In the genomic region with DNA sequence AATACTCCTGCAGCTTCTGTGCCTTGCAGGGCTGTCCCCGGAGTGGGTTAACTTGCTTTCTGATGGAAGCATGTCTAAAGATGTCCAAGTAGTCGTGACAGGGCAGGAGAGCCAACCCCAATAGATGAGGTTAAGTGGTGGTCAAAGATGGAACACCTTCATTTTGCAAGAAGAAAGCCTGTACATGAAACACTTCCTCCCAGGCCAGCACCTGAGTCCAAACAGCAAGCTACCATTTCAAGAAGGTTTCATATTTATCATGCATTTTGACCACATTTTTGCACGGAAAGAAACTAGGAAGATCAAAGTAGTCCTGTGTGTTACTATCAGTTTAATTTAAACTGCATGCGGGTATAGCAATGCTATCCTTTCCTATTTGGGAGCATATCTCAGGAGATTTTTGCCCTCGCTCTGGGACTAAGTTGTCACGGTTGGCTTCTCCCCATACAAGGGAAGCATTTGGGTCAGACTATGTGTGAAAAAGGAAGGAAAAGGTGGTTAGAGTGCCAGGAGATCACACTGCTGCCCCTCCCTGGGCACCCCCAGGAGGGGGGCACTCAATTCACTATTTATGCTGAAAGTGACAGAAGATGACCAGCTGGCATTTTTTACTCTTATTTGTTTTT, we compare ENCODE assay signal across 8 cellular contexts.
DNase-seq lines count a peak whose midpoint lies in the region; ATAC-seq and TF ChIP-seq lines count a peak whose summit lies in the region.

No MANE protein-coding gene starts in this region.

- no peaks in the 10 kb centered on the region for H4K20me1 ChIP-seq in mammary epithelial cell (ENCODE audit: insufficient read depth, low read length)

- no peak for TF ChIP-seq CTCF in mammary epithelial cell (conservative IDR thresholded peaks at IDR 0.05 in 1 of 2, IDR thresholded peaks at IDR 0.05 in 1 of 2; ENCODE audit: extremely low read depth in 1 of 2, insufficient read depth in 1 of 2, low read depth in 1 of 2, low read length in 2 of 2)

- no peak overlapping the region for H3K27ac ChIP-seq in mammary epithelial cell (ENCODE audit: insufficient read depth, low read depth, low read length)

- H2AFZ ChIP-seq in mammary epithelial cell (ENCODE audit: low read depth, low read length): no peak overlapping the region

- peak; percentile 15 for ATAC-seq in HG03060 (IDR thresholded peaks at IDR 0.05; ENCODE audit: low read depth, unreplicated experiment)

- CTCF ChIA-PET in activated CD4-positive, alpha-beta T cell treated with anti-CD3 and anti-CD28 coated beads, Interleukin-2, amount 10 ng/mL, durations not matched to agents 7 days and 5 days (lab: Charles Lee): interaction anchor here (1.0 kb wide), 1 partner anchor 8 kb away, joined by 4 read pairs; no protein-coding TSS in a partner anchor
- CTCF ChIA-PET in mammary epithelial cell (lab: Charles Lee; ENCODE audit: low non-redundant PET): interaction anchor here (0.6 kb wide), 1 partner anchor 200 kb away, joined by 4 read pairs; no protein-coding TSS in a partner anchor

- H3K4me2 ChIP-seq in mammary epithelial cell (ENCODE audit: insufficient read depth, low read depth, low read length): no peak overlapping the region

- no peaks in the 10 kb centered on the region for H3K4me1 ChIP-seq in mammary epithelial cell (ENCODE audit: insufficient read depth, low read length)

- 34% methylated on average over 6 of the region's 6 CpGs for WGBS in mammary epithelial cell (ENCODE audit: low coverage, missing lambda C conversion rate)

- H3K4me3 ChIP-seq in mammary epithelial cell (replicated peaks in 1 of 3; ENCODE audit: insufficient read depth in 1 of 3, low read depth in 2 of 3, low read length in 3 of 3) (no peak overlapping the region), skeletal muscle cell (ENCODE audit: low read depth, low read length) (peak overlapping the region; percentile 23)

- no peaks in the 10 kb centered on the region for H3K36me3 ChIP-seq in mammary epithelial cell (ENCODE audit: insufficient read depth, low read length)

- peak overlapping the region; percentile 52 for H3K4me3 Mint-ChIP-seq in activated CD4-positive, alpha-beta T cell treated with anti-CD3 and anti-CD28 coated beads, Interleukin-2, amount 10 ng/mL, durations not matched to agents 7 days and 5 days

- H3K27me3 ChIP-seq in mammary epithelial cell (ENCODE audit: insufficient read depth, low read length): peaks cover 2% of the 10 kb centered on the region

- H3K36me3 Mint-ChIP-seq in activated CD4-positive, alpha-beta T cell treated with anti-CD3 and anti-CD28 coated beads, Interleukin-2, amount 10 ng/mL, durations not matched to agents 7 days and 5 days (ENCODE audit: low read depth): no peaks in the 10 kb centered on the region

- peak overlapping the region; percentile 79 for H3K27ac Mint-ChIP-seq in activated CD4-positive, alpha-beta T cell treated with anti-CD3 and anti-CD28 coated beads, Interleukin-2, amount 10 ng/mL, durations not matched to agents 7 days and 5 days

- in situ Hi-C loops in mammary epithelial cell (cut with MboI; ENCODE audit: low sequenced_read_pairs in 2 of 2): no loop called here

- no peaks in the 10 kb centered on the region for H3K9me3 ChIP-seq in mammary epithelial cell (replicated peaks; ENCODE audit: insufficient read depth, low read length)

- peaks cover 2% of the 10 kb centered on the region for H3K27me3 Mint-ChIP-seq in activated CD4-positive, alpha-beta T cell treated with anti-CD3 and anti-CD28 coated beads, Interleukin-2, amount 10 ng/mL, durations not matched to agents 7 days and 5 days

- BruUV-seq in mammary epithelial cell (replicated peaks; lab: Mats Ljungman, UMichigan): no TSS peak

- H3K9me3 Mint-ChIP-seq in activated CD4-positive, alpha-beta T cell treated with anti-CD3 and anti-CD28 coated beads, Interleukin-2, amount 10 ng/mL, durations not matched to agents 7 days and 5 days: no peaks in the 10 kb centered on the region

- no peak for DNase-seq in activated CD4-positive, alpha-beta T cell treated with anti-CD3 and anti-CD28 coated beads, Interleukin-2, amount 10 ng/mL, durations not matched to agents 7 days and 5 days
- DNase-seq in activated CD4-positive, alpha-beta T cell treated with anti-CD3 and anti-CD28 coated beads, Interleukin-2, amount 50 U/mL, for 1 hour: no peak
- DNase-seq in mammary epithelial cell: peak; percentile 1
- no peak for DNase-seq in skeletal muscle cell (ENCODE audit: low read depth)
- DNase-seq in RKO (ENCODE audit: low spot score): no peak
- no peak for DNase-seq in posterior vena cava (ENCODE audit: low spot score)
- DNase-seq in NCI-H2227 treated with DMSO at 0.1 percent for 48 hours (lab: John Stamatoyannopoulos, UW): no peak

- H3K79me2 ChIP-seq in mammary epithelial cell (ENCODE audit: insufficient read depth, low read length): no peaks in the 10 kb centered on the region

- no peak overlapping the region for H3K9ac ChIP-seq in mammary epithelial cell (ENCODE audit: insufficient read depth, low read length)

- peaks cover 19% of the 10 kb centered on the region for H3K4me1 Mint-ChIP-seq in activated CD4-positive, alpha-beta T cell treated with anti-CD3 and anti-CD28 coated beads, Interleukin-2, amount 10 ng/mL, durations not matched to agents 7 days and 5 days

- POLR2A ChIA-PET in activated CD4-positive, alpha-beta T cell treated with anti-CD3 and anti-CD28 coated beads, Interleukin-2, amount 10 ng/mL, durations not matched to agents 7 days and 5 days (lab: Charles Lee): no interaction called here

- intact Hi-C loops in mammary epithelial cell (cut with micrococcal nuclease) (no loop called here), posterior vena cava (cut with DNase I) (loop anchor here in 1 of 2 donors (10.0 kb wide), 1 partner anchor 190 kb away; the partner anchor contains the start of gene ZNF521)

- dilution Hi-C loops in mammary epithelial cell (cut with HindIII; ENCODE audit: low sequenced_read_pairs): no loop called here
